In genomic region chr1:165364432-165365133, GRCh38 we compare ENCODE assay signal across 10 cellular contexts. TPM values are rescaled to one million over a fixed set of nuclear protein-coding genes. Genes with fewer than 3 reads are reported as not detected.
DNase-seq lines count a peak whose midpoint lies in the region; ATAC-seq, FAIRE-seq and TF ChIP-seq lines count a peak whose summit lies in the region.
"Had no signal": no experiment of that assay in that cellular context is flagged by ENCODE, and none has a peak within 500 bp of the region (broad histone marks: within the 10 kb centered on the region; RNA-seq: fewer than 3 reads in every experiment).

No MANE protein-coding gene starts in this region.

- 5 to 23% (median 12%) methylated on average over 6 of the region's 6 CpGs for WGBS in psoas muscle, 3 donors

- H3K9me3 ChIP-seq in psoas muscle: no peaks in the 10 kb centered on the region

- H3K4me1 ChIP-seq in psoas muscle: no peaks in the 10 kb centered on the region

- TF ChIP-seq CTCF in bronchial epithelial cell (IDR thresholded peaks at IDR 0.05; ENCODE audit: insufficient read depth, low read length, severe bottlenecking) (no peak), psoas muscle (IDR thresholded peaks at IDR 0.05) (no peak)

- ATAC-seq in psoas muscle (peak; percentile 85 to 97 (median 90)), GM21367 (IDR thresholded peaks at IDR 0.05; ENCODE audit: unreplicated experiment) (no peak)

- DNase-seq in DMS79 (lab: John Stamatoyannopoulos, UW) (peak; percentile 21), NCI-H1694 (lab: John Stamatoyannopoulos, UW) (peak; percentile 6), bronchial epithelial cell (ENCODE audit: low read depth) (peak; percentile 91), psoas muscle (peak; percentile 77 to 93), HTR-8/SVneo (ENCODE audit: insufficient read length, low spot score) (no peak), activated gamma-delta T cell treated with Interleukin-2 at 50 U/mL for 16 hours (no peak), NCI-H226 (no peak)
- DNase-seq: CD8-positive, alpha-beta memory T cell; effector CD4-positive, alpha-beta T cell had no signal

- H3K27ac ChIP-seq in psoas muscle: no peak overlapping the region

- FAIRE-seq in bronchial epithelial cell (lab: Jason Lieb, UNC) (peak; percentile 55), HTR-8/SVneo (lab: Jason Lieb, UNC) (no peak)

- intact Hi-C loops in psoas muscle (cut with DNase I): loop anchor here (2.0 to 5.0 kb wide), 2 partner anchors 106 to 222 kb away; no protein-coding TSS in a partner anchor

- H3K27me3 ChIP-seq in bronchial epithelial cell (ENCODE audit: control insufficient read depth, insufficient read depth, low read length) (peaks cover 4% of the 10 kb centered on the region), psoas muscle (ENCODE audit: insufficient read depth in 3 of 3, low read length in 2 of 3) (peaks cover 0 to 4% (median 0%) of the 10 kb centered on the region in 3 donors)

- H3K4me3 ChIP-seq in bronchial epithelial cell (ENCODE audit: low read depth, low read length) (no peak overlapping the region), psoas muscle (no peak overlapping the region)

- H3K36me3 ChIP-seq in bronchial epithelial cell (ENCODE audit: control insufficient read depth, insufficient read depth, low read length) (no peaks in the 10 kb centered on the region), psoas muscle (ENCODE audit: insufficient read depth in 1 of 2, low read depth in 1 of 2) (no peaks in the 10 kb centered on the region)

RNA-seq across cellular contexts. Expression of gene LMX1A, which starts 8.1 kb away (rescaled TPM):
- total RNA-seq in bronchial epithelial cell: not detected in 2 replicates
- total RNA-seq in psoas muscle: under 1 TPM in 2 of 4 donors, not detected in 2; 0.25 to 0.36 TPM
- polyA plus RNA-seq in psoas muscle: under 1 TPM in 2 of 3 donors, not detected in 1; 0.04 to 0.07 TPM
- total RNA-seq: CD8-positive, alpha-beta memory T cell had no signal
- polyA plus RNA-seq: CD8-positive, alpha-beta memory T cell had no signal

Comparison
In these comparisons a context has a peak if more than half of its experiments do, and no peak if none do; other contexts are left out.
1. DNase-seq: peak in DMS79 (single experiment), NCI-H1694 (single experiment), bronchial epithelial cell (single experiment) and psoas muscle (2 of 2); none in HTR-8/SVneo (single experiment), activated gamma-delta T cell treated with Interleukin-2 at 50 U/mL for 16 hours (single experiment) and NCI-H226 (single experiment).